ENCODE assay signal across 15 cellular contexts in the genomic region with DNA sequence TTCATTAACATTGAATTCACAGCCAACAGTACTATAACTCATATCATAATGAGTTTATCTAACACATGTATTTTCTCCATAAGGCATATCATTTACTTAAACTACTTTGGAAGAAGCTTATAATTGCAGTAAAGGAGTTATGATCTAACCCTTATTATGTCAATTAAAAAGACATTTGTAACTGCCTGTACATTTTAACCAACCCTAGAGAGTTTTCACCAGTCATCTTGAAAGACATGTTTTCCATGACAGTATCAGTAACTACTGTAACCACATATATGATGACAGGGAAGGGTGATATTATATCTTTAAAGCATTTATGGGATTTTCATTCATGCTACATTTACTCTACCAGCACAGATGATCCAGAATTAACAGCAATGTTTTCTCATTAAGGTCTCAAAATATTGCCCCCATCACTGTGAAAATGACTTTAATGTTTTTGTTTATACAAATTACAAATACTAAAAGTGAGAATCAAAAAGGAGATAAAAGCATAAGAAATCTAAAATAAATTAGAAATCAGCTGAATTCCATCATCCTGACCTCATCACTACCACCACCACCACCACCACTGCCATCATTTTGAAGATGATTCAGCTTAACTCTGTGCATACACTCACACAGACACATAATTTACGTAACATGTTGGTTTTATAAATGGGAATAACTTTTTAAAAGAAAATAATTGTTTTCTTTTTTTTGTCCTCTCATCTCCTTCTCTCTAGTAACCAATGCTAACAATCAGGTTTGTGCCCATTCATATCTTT. TPM values are rescaled to one million over a fixed set of nuclear protein-coding genes. Genes with fewer than 3 reads are reported as not detected.
DNase-seq lines count a peak whose midpoint lies in the region; ATAC-seq and TF ChIP-seq lines count a peak whose summit lies in the region.
"Had no signal": no experiment of that assay in that cellular context is flagged by ENCODE, and none has a peak within 500 bp of the region (broad histone marks: within the 10 kb centered on the region; RNA-seq: fewer than 3 reads in every experiment).

No MANE protein-coding gene starts in this region.

- in situ Hi-C loops in G401 (cut with HindIII; ENCODE audit: low sequenced_read_pairs) = no loop called here

- H3K4me3 ChIP-seq in choroid plexus epithelial cell (ENCODE audit: low read depth, low read length) = no peak overlapping the region
- no peak overlapping the region for H3K4me3 ChIP-seq in smooth muscle cell
- H3K4me3 ChIP-seq: coronary artery, MG63, suprapubic skin had no signal

- H3F3A ChIP-seq in smooth muscle cell (ENCODE audit: low read depth) = peaks cover 10% of the 10 kb centered on the region

- no peaks in the 10 kb centered on the region for H3K27me3 Mint-ChIP-seq in activated CD8-positive, alpha-beta memory T cell treated with anti-CD3 and anti-CD28 coated beads, Interleukin-2, amount 10 ng/mL, durations not matched to agents 7 days and 5 days

- H3K27ac Mint-ChIP-seq in activated CD8-positive, alpha-beta memory T cell treated with anti-CD3 and anti-CD28 coated beads, Interleukin-2, amount 10 ng/mL, durations not matched to agents 7 days and 5 days = no peak overlapping the region

- no peak for TF ChIP-seq CTCF in choroid plexus epithelial cell (conservative IDR thresholded peaks at IDR 0.05; ENCODE audit: low read depth, low read length)
- TF ChIP-seq CTCF in smooth muscle cell (IDR thresholded peaks at IDR 0.05; ENCODE audit: borderline replicate concordance, insufficient read depth, poor library complexity, severe bottlenecking) = no peak

- H3K4me2 ChIP-seq in smooth muscle cell = no peak overlapping the region

- H3K36me3 ChIP-seq in smooth muscle cell (ENCODE audit: low read depth) = no peaks in the 10 kb centered on the region
- H3K36me3 ChIP-seq: neutrophil, suprapubic skin had no signal

- H3K4me1 Mint-ChIP-seq in activated CD8-positive, alpha-beta memory T cell treated with anti-CD3 and anti-CD28 coated beads, Interleukin-2, amount 10 ng/mL, durations not matched to agents 7 days and 5 days = peaks cover 18% of the 10 kb centered on the region

- ATAC-seq in activated CD8-positive, alpha-beta memory T cell treated with anti-CD3 and anti-CD28 coated beads, Interleukin-2, amount 10 ng/mL, durations not matched to agents 7 days and 5 days = peak; percentile 51
- ATAC-seq: esophagus mucosa had no signal

- CTCF ChIA-PET in activated CD8-positive, alpha-beta memory T cell treated with anti-CD3 and anti-CD28 coated beads, Interleukin-2, amount 10 ng/mL, durations not matched to agents 7 days and 5 days (lab: Charles Lee) = interaction anchor here (0.7 kb wide), 1 partner anchor 492 kb away, joined by 3 read pairs; no protein-coding TSS in a partner anchor

- peaks cover 20% of the 10 kb centered on the region for H3K36me3 Mint-ChIP-seq in activated CD8-positive, alpha-beta memory T cell treated with anti-CD3 and anti-CD28 coated beads, Interleukin-2, amount 10 ng/mL, durations not matched to agents 7 days and 5 days

- H2AFZ ChIP-seq in smooth muscle cell (ENCODE audit: low read depth) = no peak overlapping the region

- H3K79me2 ChIP-seq in smooth muscle cell (ENCODE audit: low read depth) = peaks cover 66% of the 10 kb centered on the region

- H3K27me3 ChIP-seq in smooth muscle cell (ENCODE audit: low read depth) = no peaks in the 10 kb centered on the region
- H3K27me3 ChIP-seq: MG63, neutrophil, suprapubic skin had no signal

- no peaks in the 10 kb centered on the region for H3K9me3 ChIP-seq in smooth muscle cell (replicated peaks; ENCODE audit: low read depth)
- H3K9me3 ChIP-seq: MG63, neutrophil, suprapubic skin had no signal

- H3K9ac ChIP-seq in smooth muscle cell (ENCODE audit: low read depth) = no peak overlapping the region

- H3K27ac ChIP-seq in smooth muscle cell (ENCODE audit: low read depth) = peak overlapping the region; percentile 85
- H3K27ac ChIP-seq: coronary artery, neutrophil, suprapubic skin had no signal

- 70% methylated on average over 1 of the region's 1 CpG for WGBS in smooth muscle cell (ENCODE audit: low lambda C conversion rate)

- no peaks in the 10 kb centered on the region for H3K4me1 ChIP-seq in smooth muscle cell (ENCODE audit: low read depth)

- no peaks in the 10 kb centered on the region for H3K9me3 Mint-ChIP-seq in activated CD8-positive, alpha-beta memory T cell treated with anti-CD3 and anti-CD28 coated beads, Interleukin-2, amount 10 ng/mL, durations not matched to agents 7 days and 5 days (ENCODE audit: low read depth)

- no peak for DNase-seq in activated CD8-positive, alpha-beta memory T cell treated with anti-CD3 and anti-CD28 coated beads, Interleukin-2, amount 10 ng/mL, durations not matched to agents 7 days and 5 days
- no peak for DNase-seq in activated CD8-positive, alpha-beta memory T cell treated with anti-CD3 and anti-CD28 coated beads, Interleukin-2, amount 50 U/mL, for 4 hours
- DNase-seq in M059J (ENCODE audit: low read depth) (peak; percentile 71), choroid plexus epithelial cell (ENCODE audit: low read depth) (peak; percentile 57), smooth muscle cell (lab: John Stamatoyannopoulos, UW; ENCODE audit: unreplicated experiment) (no peak), DMS 273 treated with DMSO at 0.1 percent for 48 hours (lab: John Stamatoyannopoulos, UW) (no peak), G401 (ENCODE audit: low spot score) (no peak)
- no peak for DNase-seq in stimulated activated naive CD4-positive, alpha-beta T cell (lab: John Stamatoyannopoulos, UW)
- DNase-seq: MG63, NCI-H2081 treated with DMSO at 0.1 percent for 48 hours, SHP77 had no signal

- no peak overlapping the region for H3K4me3 Mint-ChIP-seq in activated CD8-positive, alpha-beta memory T cell treated with anti-CD3 and anti-CD28 coated beads, Interleukin-2, amount 10 ng/mL, durations not matched to agents 7 days and 5 days

- H4K20me1 ChIP-seq in smooth muscle cell (ENCODE audit: low read depth) = peaks cover 85% of the 10 kb centered on the region

RNA-seq across cellular contexts. Expression of a gene that starts 53.6 kb away (rescaled TPM):
- 10 to 100 TPM; 35.5 to 41.4 TPM for total RNA-seq in activated CD8-positive, alpha-beta memory T cell treated with anti-CD3 and anti-CD28 coated beads, Interleukin-2, amount 10 ng/mL, durations not matched to agents 7 days and 5 days
- 26.5 and 32.0 TPM in 2 replicates for total RNA-seq in M059J (2014; rRNA removed; shearing (Covaris generic))
- 45.3 and 55.5 TPM in 2 replicates for total RNA-seq in smooth muscle cell
- 26.3 and 26.8 TPM in 2 replicates for polyA plus RNA-seq in smooth muscle cell
- total RNA-seq in G401 (2014; rRNA removed; shearing (Covaris generic)) = 25.2 and 37.5 TPM in 2 replicates

Comparison
In these comparisons a context has a peak if more than half of its experiments do, and no peak if none do; other contexts are left out.
1. DNase-seq: peak in M059J (single experiment) and choroid plexus epithelial cell (single experiment); none in activated CD8-positive, alpha-beta memory T cell treated with anti-CD3 and anti-CD28 coated beads, Interleukin-2, amount 10 ng/mL, durations not matched to agents 7 days and 5 days (single experiment), activated CD8-positive, alpha-beta memory T cell treated with anti-CD3 and anti-CD28 coated beads, Interleukin-2, amount 50 U/mL, for 4 hours (single experiment), smooth muscle cell (single experiment), DMS 273 treated with DMSO at 0.1 percent for 48 hours (single experiment), G401 (single experiment) and stimulated activated naive CD4-positive, alpha-beta T cell (0 of 6).